In genomic region chr2:110211938-110212858, GRCh38 we compare ENCODE assay signal across 8 cellular contexts. TPM values are rescaled to one million over a fixed set of nuclear protein-coding genes. Genes with fewer than 3 reads are reported as not detected.
DNase-seq lines count a peak whose midpoint lies in the region; ATAC-seq and TF ChIP-seq lines count a peak whose summit lies in the region.

MTLN (minus strand) TSS chr2:110212547; CDS start chr2:110212525, 22 bp downstream.

- intact Hi-C loops in activated CD4-positive, alpha-beta T cell treated with anti-CD3 and anti-CD28 coated beads for 36 hours (cut with DNase I, micrococcal nuclease), result loop anchor here in 1 of 2 experiments (1.0 kb wide), 1 partner anchor 8 kb away; no protein-coding TSS in a partner anchor

- peaks cover 3% of the 10 kb centered on the region for H3K9me3 Mint-ChIP-seq in activated CD4-positive, alpha-beta T cell treated with anti-CD3 and anti-CD28 coated beads for 36 hours (ENCODE audit: low read depth)

- POLR2A ChIA-PET in activated CD4-positive, alpha-beta T cell treated with anti-CD3 and anti-CD28 coated beads for 36 hours (lab: Charles Lee), result no interaction called here

- DNase-seq in AG10803 (ENCODE audit: low read depth) (peak; percentile 66), NCI-H460 (ENCODE audit: extremely low read depth, low read depth) (peak; percentile 61), choroid plexus epithelial cell (ENCODE audit: low read depth) (peak; percentile 61)
- peak; percentile 85 for DNase-seq in activated CD4-positive, alpha-beta T cell treated with anti-CD3 and anti-CD28 coated beads for 36 hours
- peak; percentile 50 to 56 for DNase-seq in stimulated activated CD4-positive, alpha-beta T cell treated with anti-CD3 and anti-CD28 coated beads, Interleukin-1b, Interleukin-23, amount 100 ng/mL, for 4 hours (ENCODE audit: low read depth in 2 of 2)

- H3K27ac Mint-ChIP-seq in activated CD4-positive, alpha-beta T cell treated with anti-CD3 and anti-CD28 coated beads for 36 hours, result peak within 1 kb of the TSS; percentile 95

- peaks cover 16% of the 10 kb centered on the region for H3K4me1 Mint-ChIP-seq in activated CD4-positive, alpha-beta T cell treated with anti-CD3 and anti-CD28 coated beads for 36 hours

- TF ChIP-seq POLR2A in GM18951 (IDR thresholded peaks at IDR 0.05; ENCODE audit: extremely low read depth, insufficient read depth, insufficient read length), result peak; percentile 90

- H3K27ac ChIP-seq in layer of hippocampus (ENCODE audit: low read depth, low read length), result peak within 1 kb of the TSS; percentile 82

- no peaks in the 10 kb centered on the region for H3K27me3 ChIP-seq in layer of hippocampus (ENCODE audit: control insufficient read depth, insufficient read depth, low read length)

- CTCF ChIA-PET in activated CD4-positive, alpha-beta T cell treated with anti-CD3 and anti-CD28 coated beads for 36 hours (lab: Charles Lee), result interaction anchor here (0.6 kb wide), 1 partner anchor 57 kb away, joined by 3 read pairs; no protein-coding TSS in a partner anchor

- peaks cover 12% of the 10 kb centered on the region for H3K27me3 Mint-ChIP-seq in activated CD4-positive, alpha-beta T cell treated with anti-CD3 and anti-CD28 coated beads for 36 hours

- peak; percentile 84 for ATAC-seq in HG03175 (IDR thresholded peaks at IDR 0.05; ENCODE audit: unreplicated experiment)
- peak; percentile 93 for ATAC-seq in activated CD4-positive, alpha-beta T cell treated with anti-CD3 and anti-CD28 coated beads for 36 hours

- no peak for TF ChIP-seq CTCF in AG10803 (conservative IDR thresholded peaks at IDR 0.05; ENCODE audit: low read length)
- no peak for TF ChIP-seq CTCF in choroid plexus epithelial cell (conservative IDR thresholded peaks at IDR 0.05; ENCODE audit: low read depth, low read length)

- H3K4me3 ChIP-seq in AG10803 (ENCODE audit: low read length), result peak within 1 kb of the TSS; percentile 84
- H3K4me3 ChIP-seq in choroid plexus epithelial cell (ENCODE audit: low read depth, low read length), result peak within 1 kb of the TSS; percentile 90

- in situ Hi-C loops in GM18951 (cut with MboI; ENCODE audit: low sequenced_read_pairs, unreplicated experiment), result loop anchor here (25.0 kb wide), 1 partner anchor 275 kb away; no protein-coding TSS in a partner anchor

- H3K4me3 Mint-ChIP-seq in activated CD4-positive, alpha-beta T cell treated with anti-CD3 and anti-CD28 coated beads for 36 hours, result peak within 1 kb of the TSS; percentile 96

- H3K36me3 Mint-ChIP-seq in activated CD4-positive, alpha-beta T cell treated with anti-CD3 and anti-CD28 coated beads for 36 hours (ENCODE audit: low read depth), result peaks cover 20% of the 10 kb centered on the region

RNA-seq across cellular contexts. Expression of gene MTLN, which starts in this region (rescaled TPM):
- total RNA-seq in NCI-H460 (2014; rRNA removed; shearing (Covaris generic)), result 77.2 and 90.7 TPM in 2 replicates
- polyA plus RNA-seq in NCI-H460 (2014; cell fraction: nucleus; rRNA removed), result 216 and 387 TPM in 2 replicates
- 10 to 100 TPM; 46.3 to 55.6 TPM for total RNA-seq in activated CD4-positive, alpha-beta T cell treated with anti-CD3 and anti-CD28 coated beads for 36 hours

Comparison
In these comparisons a context has a peak if more than half of its experiments do, and no peak if none do; other contexts are left out.
1. Peak in every context shown above with its lines: DNase-seq, ATAC-seq, H3K4me3 ChIP-seq and H3K27ac ChIP-seq.